ENCODE assay signal across 21 cellular contexts in the genomic region with DNA sequence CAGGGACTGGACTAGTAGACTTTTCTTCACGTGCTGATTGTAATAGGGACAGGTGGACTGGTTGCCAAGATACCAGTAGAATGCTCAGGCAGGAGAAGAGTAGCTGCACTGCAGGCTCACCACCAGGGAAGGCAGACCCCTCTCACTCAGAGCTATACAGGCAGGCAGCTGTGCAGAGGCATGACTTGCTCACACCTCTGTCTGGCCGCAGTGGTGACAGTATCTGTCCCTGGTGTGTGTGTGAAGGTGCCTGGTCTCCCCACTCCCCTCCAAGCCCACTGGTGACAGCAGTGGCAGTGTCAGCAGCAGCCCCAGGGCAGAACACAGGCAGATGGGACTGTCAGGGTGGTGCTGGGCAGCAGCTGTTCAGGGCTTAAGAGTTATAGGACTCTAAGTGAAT.
A peak's percentile ranks its signal among the peaks of the same experiment; 100 is the strongest.
DNase-seq lines count a peak whose midpoint lies in the region; ATAC-seq and TF ChIP-seq lines count a peak whose summit lies in the region.
"Had no signal": no experiment of that assay in that cellular context is flagged by ENCODE, and none has a peak within 500 bp of the region (broad histone marks: within the 10 kb centered on the region; RNA-seq: fewer than 3 reads in every experiment).

No MANE protein-coding gene starts in this region.

- ATAC-seq in HG03139 (IDR thresholded peaks at IDR 0.05; ENCODE audit: unreplicated experiment): no peak
- ATAC-seq: psoas muscle; stimulated activated effector memory CD8-positive, alpha-beta T cell treated with anti-CD3 and anti-CD28 coated beads, Interleukin-12 subunit alpha, Interleukin-12 subunit beta, amount 100 ng/mL, for 72 hours had no signal

- H3K36me3 Mint-ChIP-seq in activated CD4-positive, alpha-beta T cell treated with anti-CD3 and anti-CD28 coated beads, Interleukin-2, amount 10 ng/mL, durations not matched to agents 24 days and 14 days (ENCODE audit: low read depth): no peaks in the 10 kb centered on the region
- H3K36me3 Mint-ChIP-seq: activated naive CD4-positive, alpha-beta T cell treated with anti-CD3 and anti-CD28 coated beads, Interleukin-2, amount 10 ng/mL, durations not matched to agents 7 days and 5 days; IgD-negative memory B cell; stimulated activated effector memory CD8-positive, alpha-beta T cell treated with anti-CD3 and anti-CD28 coated beads, Interleukin-12 subunit alpha, Interleukin-12 subunit beta, amount 100 ng/mL, for 72 hours had no signal

- no peaks in the 10 kb centered on the region for H3K4me1 ChIP-seq in spleen
- H3K4me1 ChIP-seq: Peyer's patch, psoas muscle, vagina had no signal

- peak; percentile 16 to 43 for DNase-seq in NCI-H526 (lab: John Stamatoyannopoulos, UW)
- DNase-seq in NCI-H526 treated with DMSO at 0.1 percent for 48 hours (lab: John Stamatoyannopoulos, UW): no peak
- peak; percentile 6 for DNase-seq in HT-29 (ENCODE audit: low spot score)
- DNase-seq in SHP77 treated with DMSO at 0.1 percent for 48 hours (lab: John Stamatoyannopoulos, UW): peak; percentile 11
- peak; percentile 61 for DNase-seq in spleen
- no peak for DNase-seq in activated CD4-positive, alpha-beta T cell treated with anti-CD3 and anti-CD28 coated beads, Interleukin-2, amount 10 ng/mL, durations not matched to agents 24 days and 14 days
- DNase-seq: activated naive CD4-positive, alpha-beta T cell treated with anti-CD3 and anti-CD28 coated beads, Interleukin-2, amount 10 ng/mL, durations not matched to agents 7 days and 5 days; amygdala; CD4-positive, alpha-beta T cell; DMS79 treated with DMSO at 0.1 percent for 48 hours; mammary epithelial cell; NCI-H2081 treated with DMSO at 0.1 percent for 48 hours; Peyer's patch; psoas muscle; stimulated activated CD4-positive, alpha-beta T cell treated with anti-CD3 and anti-CD28 coated beads, Interleukin-2, amount 100 ng/mL, for 24 hours had no signal

- 63 to 88% (median 79%) methylated on average over 1 to 2 of the region's 2 CpGs for WGBS in spleen, 5 donors

- H3K27me3 Mint-ChIP-seq in activated CD4-positive, alpha-beta T cell treated with anti-CD3 and anti-CD28 coated beads, Interleukin-2, amount 10 ng/mL, durations not matched to agents 24 days and 14 days: no peaks in the 10 kb centered on the region
- H3K27me3 Mint-ChIP-seq: activated naive CD4-positive, alpha-beta T cell treated with anti-CD3 and anti-CD28 coated beads, Interleukin-2, amount 10 ng/mL, durations not matched to agents 7 days and 5 days; CD4-positive, alpha-beta T cell had no signal

- no peak overlapping the region for H3K27ac ChIP-seq in spleen
- H3K27ac ChIP-seq: neutrophil, Peyer's patch, psoas muscle, vagina had no signal

- no peak for TF ChIP-seq POLR2A in spleen (IDR thresholded peaks at IDR 0.05)

- H3K9me3 Mint-ChIP-seq in activated CD4-positive, alpha-beta T cell treated with anti-CD3 and anti-CD28 coated beads, Interleukin-2, amount 10 ng/mL, durations not matched to agents 24 days and 14 days: no peaks in the 10 kb centered on the region
- H3K9me3 Mint-ChIP-seq: activated naive CD4-positive, alpha-beta T cell treated with anti-CD3 and anti-CD28 coated beads, Interleukin-2, amount 10 ng/mL, durations not matched to agents 7 days and 5 days; CD4-positive, alpha-beta T cell had no signal

- no peak overlapping the region for H3K4me3 Mint-ChIP-seq in activated CD4-positive, alpha-beta T cell treated with anti-CD3 and anti-CD28 coated beads, Interleukin-2, amount 10 ng/mL, durations not matched to agents 24 days and 14 days
- H3K4me3 Mint-ChIP-seq: activated naive CD4-positive, alpha-beta T cell treated with anti-CD3 and anti-CD28 coated beads, Interleukin-2, amount 10 ng/mL, durations not matched to agents 7 days and 5 days; CD4-positive, alpha-beta T cell; IgD-negative memory B cell; stimulated activated effector memory CD8-positive, alpha-beta T cell treated with anti-CD3 and anti-CD28 coated beads, Interleukin-12 subunit alpha, Interleukin-12 subunit beta, amount 100 ng/mL, for 72 hours had no signal

- H3K27me3 ChIP-seq in spleen (replicated peaks in 1 of 7): no peaks in the 10 kb centered on the region
- H3K27me3 ChIP-seq: neutrophil, Peyer's patch, vagina had no signal

- intact Hi-C loops in spleen (cut with DNase I; ENCODE audit: low total_unique reads): no loop called here
- intact Hi-C loops in activated CD4-positive, alpha-beta T cell treated with anti-CD3 and anti-CD28 coated beads, Interleukin-2, amount 10 ng/mL, durations not matched to agents 24 days and 14 days (cut with micrococcal nuclease): no loop called here

- no peak for TF ChIP-seq CTCF in spleen (IDR thresholded peaks at IDR 0.05 in 8 of 11, conservative IDR thresholded peaks at IDR 0.05 in 3 of 11)

- no peak overlapping the region for H3K4me3 ChIP-seq in spleen
- H3K4me3 ChIP-seq: GM12878, Peyer's patch, psoas muscle, vagina had no signal

- no peaks in the 10 kb centered on the region for H3K9me3 ChIP-seq in spleen
- H3K9me3 ChIP-seq: neutrophil, Peyer's patch, psoas muscle, vagina had no signal

- H3K36me3 ChIP-seq in spleen: no peaks in the 10 kb centered on the region
- H3K36me3 ChIP-seq: neutrophil, Peyer's patch, vagina had no signal

- H3K27ac Mint-ChIP-seq in activated CD4-positive, alpha-beta T cell treated with anti-CD3 and anti-CD28 coated beads, Interleukin-2, amount 10 ng/mL, durations not matched to agents 24 days and 14 days: no peak overlapping the region
- H3K27ac Mint-ChIP-seq: activated naive CD4-positive, alpha-beta T cell treated with anti-CD3 and anti-CD28 coated beads, Interleukin-2, amount 10 ng/mL, durations not matched to agents 7 days and 5 days; CD4-positive, alpha-beta T cell; IgD-negative memory B cell; stimulated activated effector memory CD8-positive, alpha-beta T cell treated with anti-CD3 and anti-CD28 coated beads, Interleukin-12 subunit alpha, Interleukin-12 subunit beta, amount 100 ng/mL, for 72 hours had no signal

- no peaks in the 10 kb centered on the region for H3K4me1 Mint-ChIP-seq in activated CD4-positive, alpha-beta T cell treated with anti-CD3 and anti-CD28 coated beads, Interleukin-2, amount 10 ng/mL, durations not matched to agents 24 days and 14 days
- H3K4me1 Mint-ChIP-seq: activated naive CD4-positive, alpha-beta T cell treated with anti-CD3 and anti-CD28 coated beads, Interleukin-2, amount 10 ng/mL, durations not matched to agents 7 days and 5 days; IgD-negative memory B cell; stimulated activated effector memory CD8-positive, alpha-beta T cell treated with anti-CD3 and anti-CD28 coated beads, Interleukin-12 subunit alpha, Interleukin-12 subunit beta, amount 100 ng/mL, for 72 hours had no signal

Comparison
In these comparisons a context has a peak if more than half of its experiments do, and no peak if none do; other contexts are left out.
1. DNase-seq: peak in NCI-H526 (2 of 2), HT-29 (single experiment), SHP77 treated with DMSO at 0.1 percent for 48 hours (single experiment) and spleen (single experiment); none in NCI-H526 treated with DMSO at 0.1 percent for 48 hours (single experiment) and activated CD4-positive, alpha-beta T cell treated with anti-CD3 and anti-CD28 coated beads, Interleukin-2, amount 10 ng/mL, durations not matched to agents 24 days and 14 days (single experiment).